Comparison of ENCODE assay signal across 13 cellular contexts in genomic region chr11:57647368-57647767, GRCh38. TPM values are rescaled to one million over a fixed set of nuclear protein-coding genes. Genes with fewer than 3 reads are reported as not detected.
DNase-seq lines count a peak whose midpoint lies in the region; ATAC-seq, FAIRE-seq and TF ChIP-seq lines count a peak whose summit lies in the region.
"Had no signal": no experiment of that assay in that cellular context is flagged by ENCODE, and none has a peak within 500 bp of the region (broad histone marks: within the 10 kb centered on the region; RNA-seq: fewer than 3 reads in every experiment).

No MANE protein-coding gene starts in this region.

- H3K9me3 ChIP-seq in BLaER1 treated with 17β-estradiol and CSF1 and Interleukin-3, amounts not matched to agents 10 nM and 100 nM (replicated peaks in 1 of 11), result no peaks in the 10 kb centered on the region
- no peaks in the 10 kb centered on the region for H3K9me3 ChIP-seq in Loucy (ENCODE audit: insufficient read depth, low read depth, low read length)
- H3K9me3 ChIP-seq in left lung, result no peaks in the 10 kb centered on the region
- H3K9me3 ChIP-seq: BE2C had no signal

- no peaks in the 10 kb centered on the region for H3K9me2 ChIP-seq in Loucy (replicated peaks; ENCODE audit: low read depth, low read length)

- no peak overlapping the region for H3K27ac ChIP-seq in BLaER1 treated with 17β-estradiol and CSF1 and Interleukin-3, amounts not matched to agents 10 nM and 100 nM
- no peak overlapping the region for H3K27ac ChIP-seq in left lung

- H3K4me3 ChIP-seq in BLaER1 treated with 17β-estradiol and CSF1 and Interleukin-3, amounts not matched to agents 10 nM and 100 nM, result no peak overlapping the region
- H3K4me3 ChIP-seq in Loucy (ENCODE audit: low read length, poor library complexity, severe bottlenecking) (no peak overlapping the region), left lung (no peak overlapping the region)

- H3F3A ChIP-seq in Loucy (ENCODE audit: low read depth), result no peaks in the 10 kb centered on the region

- H3K9me3 Mint-ChIP-seq in nephron, result no peaks in the 10 kb centered on the region
- H3K9me3 Mint-ChIP-seq: activated T-cell treated with anti-CD3 and anti-CD28 coated beads, Interleukin-2, amount 50 U/mL, for 4 hours had no signal

- peaks cover 9% of the 10 kb centered on the region for H3K36me3 Mint-ChIP-seq in nephron (ENCODE audit: low read depth)

- peaks cover 12% of the 10 kb centered on the region for H3K27me3 Mint-ChIP-seq in nephron (ENCODE audit: low read depth)

- H3K79me2 ChIP-seq in Loucy (ENCODE audit: insufficient read depth, low read length), result no peaks in the 10 kb centered on the region

- H3K27me3 ChIP-seq in BLaER1 treated with 17β-estradiol and CSF1 and Interleukin-3, amounts not matched to agents 10 nM and 100 nM, result peaks cover 46 to 73% (median 68%) of the 10 kb centered on the region in 11 experiments
- H3K27me3 ChIP-seq in Loucy (ENCODE audit: insufficient read depth, low read length, poor library complexity, severe bottlenecking) (no peaks in the 10 kb centered on the region), left lung (peaks cover 22 to 67% of the 10 kb centered on the region in 2 donors)

- no peaks in the 10 kb centered on the region for H3K36me3 ChIP-seq in BLaER1 treated with 17β-estradiol and CSF1 and Interleukin-3, amounts not matched to agents 10 nM and 100 nM
- H3K36me3 ChIP-seq in Loucy (ENCODE audit: insufficient read depth, low read length) (no peaks in the 10 kb centered on the region), left lung (no peaks in the 10 kb centered on the region)
- H3K36me3 ChIP-seq: BE2C had no signal

- intact Hi-C loops in left lung (cut with DNase I), result no loop called here

- no peak overlapping the region for H3K9ac ChIP-seq in BLaER1 treated with 17β-estradiol and CSF1 and Interleukin-3, amounts not matched to agents 10 nM and 100 nM
- H3K9ac ChIP-seq in Loucy (ENCODE audit: low read depth, low read length, poor library complexity, severe bottlenecking), result peak overlapping the region; percentile 64

- DNase-seq in cerebellar cortex (ENCODE audit: low spot score) (peak; percentile 48), GM12891 (ENCODE audit: insufficient read length, low spot score) (no peak), left lung (no peak)
- no peak for DNase-seq in activated CD4-positive, alpha-beta T cell treated with anti-CD3 and anti-CD28 coated beads for 4 hours
- DNase-seq in effector CD4-positive, alpha-beta T cell, result no peak
- DNase-seq: activated CD4-positive, CD25-positive, alpha-beta regulatory T cell; activated T-cell treated with anti-CD3 and anti-CD28 coated beads, Interleukin-2, amount 50 U/mL, for 4 hours; aorta; BE2C; SHP77 treated with DMSO at 0.1 percent for 48 hours had no signal

- H3K4me1 Mint-ChIP-seq in nephron, result peaks cover 85% of the 10 kb centered on the region

- H3K4me1 ChIP-seq in BLaER1 treated with 17β-estradiol and CSF1 and Interleukin-3, amounts not matched to agents 10 nM and 100 nM, result peaks cover 48 to 80% (median 70%) of the 10 kb centered on the region in 10 experiments
- peaks cover 56% of the 10 kb centered on the region for H3K4me1 ChIP-seq in Loucy (ENCODE audit: insufficient read depth, low read length, poor library complexity, severe bottlenecking)
- H3K4me1 ChIP-seq in left lung, result peaks cover 25 to 56% of the 10 kb centered on the region in 2 donors
- H3K4me1 ChIP-seq: BE2C had no signal

- H3K4me2 ChIP-seq in BLaER1 treated with 17β-estradiol and CSF1 and Interleukin-3, amounts not matched to agents 10 nM and 100 nM, result peak overlapping the region; percentile 15 to 99 (median 83); a peak in 19 of 22 replicates
- peak overlapping the region; percentile 80 for H3K4me2 ChIP-seq in Loucy (ENCODE audit: low read depth, low read length, poor library complexity, severe bottlenecking)

- H3K4me3 Mint-ChIP-seq in nephron, result peak overlapping the region; percentile 81 to 84 (median 82)
- H3K4me3 Mint-ChIP-seq: activated T-cell treated with anti-CD3 and anti-CD28 coated beads, Interleukin-2, amount 50 U/mL, for 4 hours had no signal

- H2AFZ ChIP-seq in Loucy (ENCODE audit: low read length), result no peak overlapping the region

- ATAC-seq in left lung, result no peak
- ATAC-seq: activated T-cell treated with anti-CD3 and anti-CD28 coated beads, Interleukin-2, amount 50 U/mL, for 4 hours had no signal

- peaks cover 0 to 46% (median 42%) of the 10 kb centered on the region in 11 experiments; a peak in 18 of 22 replicates for H4K20me1 ChIP-seq in BLaER1 treated with 17β-estradiol and CSF1 and Interleukin-3, amounts not matched to agents 10 nM and 100 nM
- no peaks in the 10 kb centered on the region for H4K20me1 ChIP-seq in Loucy (ENCODE audit: insufficient read depth, low read length, poor library complexity, severe bottlenecking)

- TF ChIP-seq POLR2A in GM12891 (IDR thresholded peaks at IDR 0.05; ENCODE audit: low read depth, low read length), result no peak

- TF ChIP-seq CTCF in Loucy (conservative IDR thresholded peaks at IDR 0.05; ENCODE audit: low read length) (no peak), nephron (IDR thresholded peaks at IDR 0.05; ENCODE audit: unreplicated experiment in 3 of 3) (no peak), left lung (IDR thresholded peaks at IDR 0.05) (no peak)

- H3K27ac Mint-ChIP-seq in nephron, result peak overlapping the region in 2 of 3 experiments; percentile 27 to 69

- FAIRE-seq in GM12891 (lab: Jason Lieb, UNC), result no peak

TF ChIP-seq in GM12891, 5 proteins besides CTCF, POLR2A, EP300 and RAD21:
- TF ChIP-seq SPI1 (IDR thresholded peaks at IDR 0.05; ENCODE audit: low read depth, low read length) (no peak), TAF1 (IDR thresholded peaks at IDR 0.05; ENCODE audit: low read depth, low read length) (no peak), POU2F2 (IDR thresholded peaks at IDR 0.05; ENCODE audit: low read depth, low read length) (no peak), POLR2AphosphoS5 (IDR thresholded peaks at IDR 0.05; ENCODE audit: low read depth, low read length) (no peak), PAX5 (IDR thresholded peaks at IDR 0.05; ENCODE audit: insufficient read depth, low read length, severe bottlenecking) (no peak)

RNA-seq across cellular contexts. Expression of gene YPEL4, which starts 2.3 kb away (rescaled TPM):
- 0.31 TPM for polyA plus RNA-seq in GM12891 (2012; ENCODE audit: low read depth, missing spikeins)
- total RNA-seq in left lung, result 1 to 10 TPM; 1.2 to 2.3 TPM

RNA-seq across cellular contexts. Expression of gene CLP1, which starts 10.2 kb away (rescaled TPM):
- 15.7 TPM for polyA plus RNA-seq in GM12891 (2012; ENCODE audit: low read depth, missing spikeins)
- 10 to 100 TPM; 10.1 to 13.1 TPM for total RNA-seq in left lung

RNA-seq across cellular contexts. Expression of gene ZDHHC5, which starts 20.5 kb away (rescaled TPM):
- 28.2 TPM for polyA plus RNA-seq in GM12891 (2012; ENCODE audit: low read depth, missing spikeins)
- total RNA-seq in left lung, result 10 to 100 TPM; 69.9 to 83.6 TPM

RNA-seq across cellular contexts. Expression of gene SERPING1, which starts 49.9 kb away (rescaled TPM):
- polyA plus RNA-seq in GM12891 (2012; ENCODE audit: low read depth, missing spikeins), result not detected
- total RNA-seq in left lung, result 100 to 1,000 TPM; 195 to 329 TPM
